In genomic region chr10:16919076-16919972, GRCh38 we compare ENCODE assay signal across 19 cellular contexts.
"Had no signal": no experiment of that assay in that cellular context is flagged by ENCODE, and none has a peak within 500 bp of the region (broad histone marks: within the 10 kb centered on the region; RNA-seq: fewer than 3 reads in every experiment).

No MANE protein-coding gene starts in this region.

- FAIRE-seq: frontal cortex, keratinocyte, pancreas had no signal

- H3K4me3 Mint-ChIP-seq: activated naive CD8-positive, alpha-beta T cell treated with anti-CD3 and anti-CD28 coated beads for 36 hours; activated T-helper 1 cell treated with anti-CD3 and anti-CD28 coated beads, Interleukin-12 subunit alpha, Interleukin-12 subunit beta, Interleukin-2, Interleukin-4 antibody, amounts not matched to agents 30 ng/mL and 10 ng/mL and 1 ng/mL, durations not matched to agents 14 hours and 24 hours and 36 hours; naive thymus-derived CD8-positive, alpha-beta T cell; stimulated activated naive B cell treated with anti-CD40 and anti-IgM and Interleukin-4, amounts not matched to agents 10 μg/mL and 1 μg/mL and 100 μg/mL, for 72 hours had no signal

- H3K27ac Mint-ChIP-seq: activated naive CD8-positive, alpha-beta T cell treated with anti-CD3 and anti-CD28 coated beads for 36 hours; activated T-helper 1 cell treated with anti-CD3 and anti-CD28 coated beads, Interleukin-12 subunit alpha, Interleukin-12 subunit beta, Interleukin-2, Interleukin-4 antibody, amounts not matched to agents 30 ng/mL and 10 ng/mL and 1 ng/mL, durations not matched to agents 14 hours and 24 hours and 36 hours; naive thymus-derived CD8-positive, alpha-beta T cell; stimulated activated naive B cell treated with anti-CD40 and anti-IgM and Interleukin-4, amounts not matched to agents 10 μg/mL and 1 μg/mL and 100 μg/mL, for 72 hours had no signal

- H3K4me1 ChIP-seq: body of pancreas, left lung, pancreas, sigmoid colon, spleen, thyroid gland had no signal

- DNase-seq: activated CD4-positive, CD25-positive, alpha-beta regulatory T cell treated with anti-CD3 and anti-CD28 coated beads, Interleukin-2, amount 50 U/mL, for 72 hours; activated naive CD4-positive, alpha-beta T cell; activated naive CD8-positive, alpha-beta T cell treated with anti-CD3 and anti-CD28 coated beads for 36 hours; amniotic stem cell; body of pancreas; erythroblast; hypothalamus; left lung; mesendoderm; naive thymus-derived CD8-positive, alpha-beta T cell; pancreas; sigmoid colon; spleen; stimulated activated naive B cell treated with anti-CD40 and anti-IgM and Interleukin-4, amounts not matched to agents 10 μg/mL and 1 μg/mL and 100 μg/mL, for 72 hours; thyroid gland had no signal

- H3K27me3 Mint-ChIP-seq: activated naive CD8-positive, alpha-beta T cell treated with anti-CD3 and anti-CD28 coated beads for 36 hours; naive thymus-derived CD8-positive, alpha-beta T cell; stimulated activated naive B cell treated with anti-CD40 and anti-IgM and Interleukin-4, amounts not matched to agents 10 μg/mL and 1 μg/mL and 100 μg/mL, for 72 hours had no signal

- H3K27ac ChIP-seq: body of pancreas, left lung, pancreas, sigmoid colon, thyroid gland, VCaP had no signal

- H3K4me3 ChIP-seq: body of pancreas, left lung, pancreas, sigmoid colon, spleen, thyroid gland had no signal

- H3K27me3 ChIP-seq: body of pancreas, left lung, pancreas, sigmoid colon, spleen, thyroid gland had no signal

- H3K36me3 ChIP-seq: left lung, pancreas, sigmoid colon, spleen, thyroid gland had no signal

- H3K4me1 Mint-ChIP-seq: activated naive CD8-positive, alpha-beta T cell treated with anti-CD3 and anti-CD28 coated beads for 36 hours; stimulated activated naive B cell treated with anti-CD40 and anti-IgM and Interleukin-4, amounts not matched to agents 10 μg/mL and 1 μg/mL and 100 μg/mL, for 72 hours had no signal

- ATAC-seq: body of pancreas; left lung; naive thymus-derived CD8-positive, alpha-beta T cell; pancreas; stimulated activated naive B cell treated with anti-CD40 and anti-IgM and Interleukin-4, amounts not matched to agents 10 μg/mL and 1 μg/mL and 100 μg/mL, for 72 hours had no signal

- H3K9me3 Mint-ChIP-seq: activated naive CD8-positive, alpha-beta T cell treated with anti-CD3 and anti-CD28 coated beads for 36 hours; activated T-helper 1 cell treated with anti-CD3 and anti-CD28 coated beads, Interleukin-12 subunit alpha, Interleukin-12 subunit beta, Interleukin-2, Interleukin-4 antibody, amounts not matched to agents 30 ng/mL and 10 ng/mL and 1 ng/mL, durations not matched to agents 14 hours and 24 hours and 36 hours; naive thymus-derived CD8-positive, alpha-beta T cell; stimulated activated naive B cell treated with anti-CD40 and anti-IgM and Interleukin-4, amounts not matched to agents 10 μg/mL and 1 μg/mL and 100 μg/mL, for 72 hours had no signal

- H3K9me3 ChIP-seq: body of pancreas, left lung, pancreas, sigmoid colon, thyroid gland had no signal
